13 cellular contexts compared by ENCODE assay signal in the genomic region with DNA sequence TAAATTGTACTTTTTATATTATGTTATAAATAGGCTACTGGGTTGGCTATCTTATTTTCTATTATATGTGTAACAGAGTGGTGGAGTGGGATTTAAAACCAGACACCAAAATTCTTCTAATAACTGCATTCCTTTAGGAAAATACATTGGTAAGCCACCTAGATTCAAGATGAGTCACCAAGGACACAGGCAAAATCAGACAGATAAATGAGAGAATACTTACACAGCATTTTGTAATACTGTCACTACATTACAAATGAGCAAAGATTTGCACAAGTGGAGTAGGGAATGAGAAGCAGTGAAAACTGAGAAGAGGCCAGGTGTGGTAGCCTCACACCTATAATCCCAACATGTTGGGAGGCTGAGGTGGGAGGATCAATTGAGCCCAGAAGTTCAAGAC.
"Had no signal": no experiment of that assay in that cellular context is flagged by ENCODE, and none has a peak within 500 bp of the region (broad histone marks: within the 10 kb centered on the region; RNA-seq: fewer than 3 reads in every experiment).

No MANE protein-coding gene starts in this region.

- H3K36me3 Mint-ChIP-seq: activated naive CD8-positive, alpha-beta T cell had no signal

- H3K9me3 ChIP-seq: colonic mucosa, mucosa of descending colon, upper lobe of right lung had no signal

- H3K27ac Mint-ChIP-seq: activated naive CD8-positive, alpha-beta T cell; T-helper 2 cell treated with Interferon-gamma antibody and Interleukin-4, amounts not matched to agents 5 μg/mL and 100 μg/mL, for 36 hours had no signal

- H3K4me3 Mint-ChIP-seq: activated naive CD8-positive, alpha-beta T cell; nephron; T-helper 2 cell treated with Interferon-gamma antibody and Interleukin-4, amounts not matched to agents 5 μg/mL and 100 μg/mL, for 36 hours had no signal

- ATAC-seq: mucosa of descending colon, upper lobe of right lung had no signal

- H3K4me3 ChIP-seq: cardiac muscle cell, colonic mucosa, mucosa of descending colon, upper lobe of right lung had no signal

- H3K9me3 Mint-ChIP-seq: nephron; T-helper 2 cell treated with Interferon-gamma antibody and Interleukin-4, amounts not matched to agents 5 μg/mL and 100 μg/mL, for 36 hours had no signal

- H3K27me3 Mint-ChIP-seq: activated naive CD8-positive, alpha-beta T cell had no signal

- H3K4me1 ChIP-seq: colonic mucosa, upper lobe of right lung had no signal

- H3K27me3 ChIP-seq: cardiac muscle cell, colonic mucosa, upper lobe of right lung had no signal

- DNase-seq: activated CD4-positive, alpha-beta T cell treated with anti-CD3 and anti-CD28 coated beads, Interleukin-2, amount 50 U/mL, for 1 hour; activated gamma-delta T cell; anterior cingulate cortex; colonic mucosa; mucosa of descending colon; stimulated activated CD4-positive, alpha-beta T cell treated with anti-CD3 and anti-CD28 coated beads, Interleukin-2, amount 100 ng/mL, for 48 hours; stimulated activated naive CD4-positive, alpha-beta T cell treated with Interleukin-2 at 50 U/mL for 16 hours; SW 1271; upper lobe of right lung had no signal

- H3K36me3 ChIP-seq: cardiac muscle cell, colonic mucosa, upper lobe of right lung had no signal
